Comparison of ENCODE assay signal across 15 cellular contexts in the genomic region with DNA sequence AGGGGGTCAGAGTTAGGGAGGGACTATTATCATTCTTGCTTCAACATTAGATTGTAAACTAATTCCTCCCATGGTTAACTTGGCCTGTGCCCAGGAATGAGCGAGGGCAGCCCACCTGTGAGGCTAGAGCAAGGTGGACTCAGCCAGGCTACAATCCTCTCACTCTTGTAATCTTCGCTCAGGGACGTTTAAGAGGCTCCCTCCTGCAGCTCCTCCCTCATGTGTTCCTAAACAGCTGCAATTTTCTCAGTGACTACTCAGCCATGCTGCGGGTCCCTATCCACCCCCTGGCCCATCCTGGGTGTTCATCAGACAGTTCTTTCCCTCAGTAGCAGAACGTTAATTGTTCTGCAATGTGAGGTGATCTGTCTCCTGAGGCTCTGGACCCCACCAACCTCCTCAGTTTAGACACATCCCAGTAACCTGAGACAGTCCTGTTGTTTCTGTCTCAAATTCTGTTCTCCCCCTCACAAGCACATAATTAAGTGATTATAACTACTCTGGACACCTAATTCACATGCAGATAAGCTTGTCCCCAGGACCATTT.
DNase-seq lines count a peak whose midpoint lies in the region; ATAC-seq and TF ChIP-seq lines count a peak whose summit lies in the region.
"Had no signal": no experiment of that assay in that cellular context is flagged by ENCODE, and none has a peak within 500 bp of the region (broad histone marks: within the 10 kb centered on the region; RNA-seq: fewer than 3 reads in every experiment).

No MANE protein-coding gene starts in this region.

- H3K4me2 ChIP-seq in DND-41 (ENCODE audit: insufficient read depth, low read length) (no peak overlapping the region), Karpas-422 (ENCODE audit: low read depth, low read length, poor library complexity, severe bottlenecking) (no peak overlapping the region)

- H3K27me3 ChIP-seq in DND-41 (ENCODE audit: insufficient read depth, low read length, poor library complexity): no peaks in the 10 kb centered on the region
- H3K27me3 ChIP-seq in HUES48 (ENCODE audit: control insufficient read depth, insufficient read depth, low read length): no peaks in the 10 kb centered on the region
- H3K27me3 ChIP-seq in Karpas-422 (ENCODE audit: low read length): no peaks in the 10 kb centered on the region

- H3K9ac ChIP-seq in DND-41 (ENCODE audit: low read depth, low read length): no peak overlapping the region
- H3K9ac ChIP-seq in HUES48 (ENCODE audit: low read depth, low read length): no peak overlapping the region
- no peak overlapping the region for H3K9ac ChIP-seq in Karpas-422 (ENCODE audit: low read length)

- intact Hi-C loops in activated CD4-positive, alpha-beta T cell treated with anti-CD3 and anti-CD28 coated beads for 36 hours (cut with DNase I, micrococcal nuclease): no loop called here

- POLR2A ChIA-PET in activated CD4-positive, alpha-beta T cell treated with anti-CD3 and anti-CD28 coated beads for 36 hours (lab: Charles Lee): no interaction called here

- DNase-seq in DND-41 (no peak), coronary artery (ENCODE audit: low spot score) (peak; percentile 49), nephron progenitor cell (no peak), Karpas-422 (no peak), dermis blood vessel endothelial cell (no peak)
- no peak for DNase-seq in activated CD4-positive, alpha-beta T cell treated with anti-CD3 and anti-CD28 coated beads for 36 hours
- no peak for DNase-seq in stimulated activated CD4-positive, alpha-beta T cell treated with anti-CD3 and anti-CD28 coated beads, Interleukin-1b, Interleukin-23, amount 100 ng/mL, for 48 hours
- DNase-seq: DMS79 treated with DMSO at 0.1 percent for 48 hours, HCEC 1CT, NCI-H1417, NCI-H187, NCI-H2107, NCI-H226, NCI-H526 had no signal

- H3K4me3 ChIP-seq in DND-41 (ENCODE audit: low read depth in 1 of 2, low read length in 2 of 2) (no peak overlapping the region), HUES48 (ENCODE audit: low read depth, low read length) (no peak overlapping the region), coronary artery (no peak overlapping the region), Karpas-422 (ENCODE audit: low read length) (no peak overlapping the region)

- H3K9me3 ChIP-seq in DND-41 (ENCODE audit: insufficient read depth, low read length, severe bottlenecking) (peaks cover 9% of the 10 kb centered on the region), HUES48 (ENCODE audit: control insufficient read depth, insufficient read depth, low read length) (peaks cover 4% of the 10 kb centered on the region; the same call in 1 of the 2 replicates), Karpas-422 (ENCODE audit: low read length) (no peaks in the 10 kb centered on the region)

- H3K4me1 ChIP-seq in DND-41 (ENCODE audit: insufficient read depth, low read length): peaks cover 15% of the 10 kb centered on the region
- peaks cover 9% of the 10 kb centered on the region for H3K4me1 ChIP-seq in HUES48 (ENCODE audit: control insufficient read depth, insufficient read depth, low read length)
- no peaks in the 10 kb centered on the region for H3K4me1 ChIP-seq in Karpas-422 (ENCODE audit: low read length)

- H3K36me3 ChIP-seq in DND-41 (ENCODE audit: insufficient read depth, low read length): no peaks in the 10 kb centered on the region
- H3K36me3 ChIP-seq in HUES48 (ENCODE audit: control insufficient read depth, insufficient read depth, low read length): no peaks in the 10 kb centered on the region
- no peaks in the 10 kb centered on the region for H3K36me3 ChIP-seq in Karpas-422 (ENCODE audit: insufficient read depth, low read length)

- peaks cover 21% of the 10 kb centered on the region for H3K4me1 Mint-ChIP-seq in nephron progenitor cell
- no peaks in the 10 kb centered on the region for H3K4me1 Mint-ChIP-seq in activated CD4-positive, alpha-beta T cell treated with anti-CD3 and anti-CD28 coated beads for 36 hours

- ATAC-seq in DND-41 (ENCODE audit: insufficient read depth, low read depth): no peak
- ATAC-seq in activated CD4-positive, alpha-beta T cell treated with anti-CD3 and anti-CD28 coated beads for 36 hours: no peak

- H3K27ac ChIP-seq in DND-41 (ENCODE audit: low read length): peak overlapping the region; percentile 28
- H3K27ac ChIP-seq in HUES48 (ENCODE audit: low read depth, low read length): peak overlapping the region; percentile 33
- H3K27ac ChIP-seq in coronary artery: no peak overlapping the region
- no peak overlapping the region for H3K27ac ChIP-seq in Karpas-422 (ENCODE audit: low read length)

- H2AFZ ChIP-seq in DND-41 (ENCODE audit: low read depth, low read length): no peak overlapping the region
- H2AFZ ChIP-seq in Karpas-422 (ENCODE audit: low read length): no peak overlapping the region

- H3K4me3 Mint-ChIP-seq in nephron progenitor cell: peak overlapping the region; percentile 21
- no peak overlapping the region for H3K4me3 Mint-ChIP-seq in activated CD4-positive, alpha-beta T cell treated with anti-CD3 and anti-CD28 coated beads for 36 hours

- H3K36me3 Mint-ChIP-seq in nephron progenitor cell (ENCODE audit: low read depth): no peaks in the 10 kb centered on the region
- no peaks in the 10 kb centered on the region for H3K36me3 Mint-ChIP-seq in activated CD4-positive, alpha-beta T cell treated with anti-CD3 and anti-CD28 coated beads for 36 hours (ENCODE audit: low read depth)

- H3K9me2 ChIP-seq in Karpas-422 (replicated peaks; ENCODE audit: insufficient read depth, low read length): no peaks in the 10 kb centered on the region

- CTCF ChIA-PET in activated CD4-positive, alpha-beta T cell treated with anti-CD3 and anti-CD28 coated beads for 36 hours (lab: Charles Lee): no interaction called here

- no peaks in the 10 kb centered on the region for H3K79me2 ChIP-seq in DND-41 (ENCODE audit: insufficient read depth, low read length)
- no peaks in the 10 kb centered on the region for H3K79me2 ChIP-seq in Karpas-422 (ENCODE audit: low read length)

- peaks cover 80% of the 10 kb centered on the region for H3K27me3 Mint-ChIP-seq in nephron progenitor cell (ENCODE audit: low read depth, poor library complexity)
- peaks cover 10% of the 10 kb centered on the region for H3K27me3 Mint-ChIP-seq in activated CD4-positive, alpha-beta T cell treated with anti-CD3 and anti-CD28 coated beads for 36 hours

- TF ChIP-seq CTCF in DND-41 (IDR thresholded peaks at IDR 0.05; ENCODE audit: borderline replicate concordance, extremely low read depth, low read length, poor library complexity, severe bottlenecking) (no peak), coronary artery (IDR thresholded peaks at IDR 0.05) (no peak), nephron progenitor cell (IDR thresholded peaks at IDR 0.05) (no peak)

- peak overlapping the region; percentile 65 for H3K27ac Mint-ChIP-seq in nephron progenitor cell
- no peak overlapping the region for H3K27ac Mint-ChIP-seq in activated CD4-positive, alpha-beta T cell treated with anti-CD3 and anti-CD28 coated beads for 36 hours

- H4K20me1 ChIP-seq in DND-41 (ENCODE audit: insufficient read depth, low read length) (no peaks in the 10 kb centered on the region), Karpas-422 (ENCODE audit: insufficient read depth, low read depth, low read length) (no peaks in the 10 kb centered on the region)

- H3K9me3 Mint-ChIP-seq in nephron progenitor cell: peaks cover 38% of the 10 kb centered on the region
- no peaks in the 10 kb centered on the region for H3K9me3 Mint-ChIP-seq in activated CD4-positive, alpha-beta T cell treated with anti-CD3 and anti-CD28 coated beads for 36 hours (ENCODE audit: low read depth)

Comparison
In these comparisons a context has a peak if more than half of its experiments do, and no peak if none do; other contexts are left out.
1. H3K27ac ChIP-seq: peak in DND-41 (single experiment) and HUES48 (single experiment); none in coronary artery (0 of 2) and Karpas-422 (single experiment).